In genomic region chr7:16369851-16370250, GRCh38 we compare ENCODE assay signal across 18 cellular contexts. TPM values are rescaled to one million over a fixed set of nuclear protein-coding genes. Genes with fewer than 3 reads are reported as not detected.
DNase-seq lines count a peak whose midpoint lies in the region; ATAC-seq and TF ChIP-seq lines count a peak whose summit lies in the region.
"Had no signal": no experiment of that assay in that cellular context is flagged by ENCODE, and none has a peak within 500 bp of the region (broad histone marks: within the 10 kb centered on the region; RNA-seq: fewer than 3 reads in every experiment).

No MANE protein-coding gene starts in this region.

- H4K8ac ChIP-seq in mesenchymal stem cell (ENCODE audit: low read length): no peak overlapping the region

- H2BK15ac ChIP-seq in mesenchymal stem cell (ENCODE audit: low read depth, poor library complexity, severe bottlenecking): no peak overlapping the region

- H3K14ac ChIP-seq in mesenchymal stem cell (ENCODE audit: low read length in 2 of 2): no peak overlapping the region

- no peak overlapping the region for H3K18ac ChIP-seq in mesenchymal stem cell (ENCODE audit: low read depth in 1 of 2, low read length in 2 of 2)

- H3K27ac ChIP-seq in colonic mucosa (peak overlapping the region; percentile 17), mesenchymal stem cell (ENCODE audit: low read length, poor library complexity, severe bottlenecking) (peak overlapping the region; percentile 94)
- H3K27ac ChIP-seq: BLaER1 treated with 17β-estradiol and CSF1 and Interleukin-3, amounts not matched to agents 10 nM and 100 nM had no signal

- H3K4me1 ChIP-seq in colonic mucosa: no peaks in the 10 kb centered on the region
- H3K4me1 ChIP-seq in mesenchymal stem cell (ENCODE audit: control insufficient read depth, insufficient read depth, low read depth, low read length): peaks cover 3% of the 10 kb centered on the region

- H3K36me3 ChIP-seq in colonic mucosa: no peaks in the 10 kb centered on the region
- peaks cover 0 to 3% of the 10 kb centered on the region in 2 experiments for H3K36me3 ChIP-seq in mesenchymal stem cell (ENCODE audit: control insufficient read depth in 1 of 2, insufficient read depth in 2 of 2, low read depth in 1 of 2, low read length in 2 of 2)
- H3K36me3 ChIP-seq: BLaER1 treated with 17β-estradiol and CSF1 and Interleukin-3, amounts not matched to agents 10 nM and 100 nM had no signal

- no peak overlapping the region for H2AFZ ChIP-seq in mesenchymal stem cell (ENCODE audit: low read depth, low read length)

- peaks cover 19% of the 10 kb centered on the region for H3K9me3 Mint-ChIP-seq in osteocyte (ENCODE audit: unreplicated experiment)
- H3K9me3 Mint-ChIP-seq: CD8-positive, alpha-beta memory T cell; IgD-negative memory B cell had no signal

- no peak overlapping the region for H3K4me2 ChIP-seq in mesenchymal stem cell (ENCODE audit: low read length, poor library complexity, severe bottlenecking)
- H3K4me2 ChIP-seq: BLaER1 treated with 17β-estradiol and CSF1 and Interleukin-3, amounts not matched to agents 10 nM and 100 nM had no signal

- no peak for ATAC-seq in HG03135 (IDR thresholded peaks at IDR 0.05; ENCODE audit: unreplicated experiment)
- ATAC-seq: PC-3, SK-N-SH treated with all-trans-retinoic acid at 6 μM for 48 hours had no signal

- peak overlapping the region; percentile 90 for H3K27ac Mint-ChIP-seq in osteocyte (ENCODE audit: unreplicated experiment)
- H3K27ac Mint-ChIP-seq: IgD-negative memory B cell had no signal

- peak overlapping the region; percentile 67 for H2BK5ac ChIP-seq in mesenchymal stem cell (ENCODE audit: low read depth, low read length, poor library complexity, severe bottlenecking)

- peaks cover 10% of the 10 kb centered on the region for H3K36me3 Mint-ChIP-seq in osteocyte (ENCODE audit: unreplicated experiment)
- H3K36me3 Mint-ChIP-seq: IgD-negative memory B cell had no signal

- no peaks in the 10 kb centered on the region for H3K27me3 Mint-ChIP-seq in osteocyte (ENCODE audit: unreplicated experiment)
- H3K27me3 Mint-ChIP-seq: CD8-positive, alpha-beta memory T cell; IgD-negative memory B cell had no signal

- H3K4me3 ChIP-seq in colonic mucosa (no peak overlapping the region), mesenchymal stem cell (ENCODE audit: insufficient read depth in 1 of 2, low read depth in 1 of 2, low read length in 2 of 2) (no peak overlapping the region)
- H3K4me3 ChIP-seq: BLaER1 treated with 17β-estradiol and CSF1 and Interleukin-3, amounts not matched to agents 10 nM and 100 nM had no signal

- DNase-seq in HT-29 (ENCODE audit: low spot score): peak; percentile 20
- DNase-seq in colonic mucosa: peak; percentile 20
- no peak for DNase-seq in mesenchymal stem cell
- no peak for DNase-seq in osteocyte (ENCODE audit: extremely low spot score, unreplicated experiment)
- no peak for DNase-seq in activated gamma-delta T cell (lab: John Stamatoyannopoulos, UW)
- no peak for DNase-seq in NCI-H524 treated with DMSO at 0.1 percent for 48 hours (lab: John Stamatoyannopoulos, UW)
- DNase-seq: CD8-positive, alpha-beta memory T cell; NCI-H1105; NCI-H1694 treated with DMSO at 0.1 percent for 48 hours; NCI-H2227 treated with DMSO at 0.1 percent for 48 hours; NCI-H524; PC-3; RPMI8226; SHP77 treated with DMSO at 0.1 percent for 48 hours had no signal

- no peak overlapping the region for H3K4ac ChIP-seq in mesenchymal stem cell (ENCODE audit: low read depth in 1 of 2, low read length in 2 of 2)

- H3K9ac ChIP-seq in colonic mucosa (ENCODE audit: low read depth in 2 of 2, low read length in 2 of 2) (no peak overlapping the region), mesenchymal stem cell (ENCODE audit: low read length) (no peak overlapping the region)
- H3K9ac ChIP-seq: BLaER1 treated with 17β-estradiol and CSF1 and Interleukin-3, amounts not matched to agents 10 nM and 100 nM had no signal

- H3K9me3 ChIP-seq in colonic mucosa (no peaks in the 10 kb centered on the region), mesenchymal stem cell (ENCODE audit: control insufficient read depth, low read length) (peaks cover 5% of the 10 kb centered on the region)

- H2AK5ac ChIP-seq in mesenchymal stem cell (ENCODE audit: low read length, severe bottlenecking): peak overlapping the region; percentile 96

- H2BK120ac ChIP-seq in mesenchymal stem cell (ENCODE audit: low read depth, low read length): no peak overlapping the region

- H2BK12ac ChIP-seq in mesenchymal stem cell (ENCODE audit: low read length in 2 of 2): no peak overlapping the region

- intact Hi-C loops in colonic mucosa (cut with DNase I): no loop called here

- H3K27me3 ChIP-seq in colonic mucosa: no peaks in the 10 kb centered on the region
- no peaks in the 10 kb centered on the region for H3K27me3 ChIP-seq in mesenchymal stem cell (ENCODE audit: control insufficient read depth in 1 of 2, insufficient read depth in 1 of 2, low read length in 2 of 2)
- H3K27me3 ChIP-seq: BLaER1 treated with 17β-estradiol and CSF1 and Interleukin-3, amounts not matched to agents 10 nM and 100 nM had no signal

- TF ChIP-seq CTCF in colonic mucosa (IDR thresholded peaks at IDR 0.05): no peak
- TF ChIP-seq CTCF in osteocyte (IDR thresholded peaks at IDR 0.05): no peak

- H3K4me1 Mint-ChIP-seq in osteocyte (ENCODE audit: unreplicated experiment): peaks cover 38% of the 10 kb centered on the region
- H3K4me1 Mint-ChIP-seq: CD8-positive, alpha-beta memory T cell had no signal

- peaks cover 1% of the 10 kb centered on the region for H3K79me1 ChIP-seq in mesenchymal stem cell (replicated peaks; ENCODE audit: low read length, poor library complexity, severe bottlenecking)

- H4K91ac ChIP-seq in mesenchymal stem cell (ENCODE audit: low read length): no peak overlapping the region

- no peak overlapping the region for H3K4me3 Mint-ChIP-seq in osteocyte (ENCODE audit: unreplicated experiment)
- H3K4me3 Mint-ChIP-seq: CD8-positive, alpha-beta memory T cell had no signal

- H3K23ac ChIP-seq in mesenchymal stem cell (ENCODE audit: low read length in 2 of 2): no peak overlapping the region

RNA-seq across cellular contexts. Expression of gene CRPPA, which starts 51.5 kb away (rescaled TPM):
- total RNA-seq in HT-29 (2014; rRNA removed; shearing (Covaris generic)): 1.4 and 2.5 TPM in 2 replicates
- total RNA-seq in colonic mucosa: 1 to 10 TPM; 1.9 to 2.4 TPM
- polyA plus RNA-seq in mesenchymal stem cell (2013, experiment 1 of 2): 0.73 TPM
- 1.1 TPM for polyA plus RNA-seq in mesenchymal stem cell (2013, experiment 2 of 2)
- 2.6 and 3.3 TPM in 2 replicates for total RNA-seq in osteocyte

Comparison
In these comparisons a context has a peak if more than half of its experiments do, and no peak if none do; other contexts are left out.
1. DNase-seq: peak in HT-29 (single experiment) and colonic mucosa (single experiment); none in mesenchymal stem cell (single experiment), osteocyte (single experiment), activated gamma-delta T cell (single experiment) and NCI-H524 treated with DMSO at 0.1 percent for 48 hours (single experiment).